8 cellular contexts compared by ENCODE assay signal in the genomic region with DNA sequence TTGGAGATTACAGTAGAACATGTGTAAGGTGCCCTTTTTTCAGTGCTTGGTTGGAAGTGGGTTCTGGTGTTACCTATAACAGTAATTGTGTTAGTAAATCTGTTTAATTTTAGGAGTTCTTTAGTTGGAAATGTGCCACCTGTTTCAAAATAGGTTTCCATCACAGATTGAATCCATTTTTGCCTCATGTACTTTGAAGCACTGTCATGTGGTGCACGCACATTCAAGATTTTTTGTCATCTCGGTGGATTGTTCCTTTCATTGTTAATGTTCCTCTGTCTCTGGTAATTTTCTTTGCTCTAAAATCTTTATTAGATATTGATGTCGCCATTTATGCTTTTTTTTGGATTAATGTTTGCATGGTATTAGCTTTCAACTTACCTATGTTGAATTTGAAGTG. TPM values are rescaled to one million over a fixed set of nuclear protein-coding genes. Genes with fewer than 3 reads are reported as not detected.
DNase-seq lines count a peak whose midpoint lies in the region; ATAC-seq and TF ChIP-seq lines count a peak whose summit lies in the region.

No MANE protein-coding gene starts in this region.

- ATAC-seq in HG03460 (IDR thresholded peaks at IDR 0.05; ENCODE audit: unreplicated experiment), result no peak
- ATAC-seq in GM18868 (IDR thresholded peaks at IDR 0.05; ENCODE audit: unreplicated experiment), result no peak

- CTCF ChIA-PET in CD8-positive, alpha-beta memory T cell (lab: Charles Lee), result no interaction called here

- peaks cover 0 to 6% of the 10 kb centered on the region in 2 donors for H3K27me3 Mint-ChIP-seq in CD8-positive, alpha-beta memory T cell
- peaks cover 20% of the 10 kb centered on the region for H3K27me3 Mint-ChIP-seq in nephron progenitor cell (ENCODE audit: low read depth, poor library complexity)

- H3K4me1 Mint-ChIP-seq in CD8-positive, alpha-beta memory T cell, result peaks cover 55 to 70% (median 68%) of the 10 kb centered on the region in 3 donors
- peaks cover 13% of the 10 kb centered on the region for H3K4me1 Mint-ChIP-seq in nephron progenitor cell

- no peak overlapping the region for H2AFZ ChIP-seq in Karpas-422 (ENCODE audit: low read length)

- peak overlapping the region in 7 of 8 donors; percentile 73 to 98 (median 93) for H3K27ac Mint-ChIP-seq in CD8-positive, alpha-beta memory T cell
- H3K27ac Mint-ChIP-seq in nephron progenitor cell, result no peak overlapping the region

- no peaks in the 10 kb centered on the region for H3K36me3 ChIP-seq in CD8-positive, alpha-beta memory T cell (ENCODE audit: insufficient read depth, low read length)
- peaks cover 8% of the 10 kb centered on the region for H3K36me3 ChIP-seq in Karpas-422 (ENCODE audit: insufficient read depth, low read length)

- H3K4me3 ChIP-seq in CD8-positive, alpha-beta memory T cell (ENCODE audit: low read length), result peak overlapping the region; percentile 59
- peak overlapping the region; percentile 97 for H3K4me3 ChIP-seq in Karpas-422 (ENCODE audit: low read length)
- peak overlapping the region; percentile 77 for H3K4me3 ChIP-seq in choroid plexus epithelial cell (ENCODE audit: low read depth, low read length)

- H4K20me1 ChIP-seq in Karpas-422 (ENCODE audit: insufficient read depth, low read depth, low read length), result peaks cover 6% of the 10 kb centered on the region; the same call in 1 of the 2 replicates

- DNase-seq in CD8-positive, alpha-beta memory T cell, result no peak
- DNase-seq in Karpas-422 (peak; percentile 73), choroid plexus epithelial cell (ENCODE audit: low read depth) (no peak), nephron progenitor cell (no peak), ACHN (no peak), DMS114 treated with DMSO at 0.1 percent for 48 hours (lab: John Stamatoyannopoulos, UW; ENCODE audit: unreplicated experiment) (no peak)

- H3K27ac ChIP-seq in CD8-positive, alpha-beta memory T cell (ENCODE audit: low read depth, low read length), result peak overlapping the region; percentile 91
- peak overlapping the region; percentile 75 for H3K27ac ChIP-seq in Karpas-422 (ENCODE audit: low read length)

- no peaks in the 10 kb centered on the region for H3K9me2 ChIP-seq in Karpas-422 (replicated peaks; ENCODE audit: insufficient read depth, low read length)

- peaks cover 12 to 19% (median 17%) of the 10 kb centered on the region in 3 donors for H3K36me3 Mint-ChIP-seq in CD8-positive, alpha-beta memory T cell
- H3K36me3 Mint-ChIP-seq in nephron progenitor cell (ENCODE audit: low read depth), result peaks cover 54% of the 10 kb centered on the region

- peaks cover 60% of the 10 kb centered on the region for H3K79me2 ChIP-seq in Karpas-422 (ENCODE audit: low read length)

- no peaks in the 10 kb centered on the region for H3K27me3 ChIP-seq in CD8-positive, alpha-beta memory T cell (ENCODE audit: insufficient read depth, low read length, poor library complexity, severe bottlenecking)
- H3K27me3 ChIP-seq in Karpas-422 (ENCODE audit: low read length), result no peaks in the 10 kb centered on the region

- in situ Hi-C loops in ACHN (cut with HindIII; ENCODE audit: low pct_ligation_motif_present, low pct_unique_long_range_greater_than_20kb, low sequenced_read_pairs), result no loop called here

- H3K9me3 Mint-ChIP-seq in CD8-positive, alpha-beta memory T cell, result no peaks in the 10 kb centered on the region
- H3K9me3 Mint-ChIP-seq in nephron progenitor cell, result peaks cover 82% of the 10 kb centered on the region

- no peaks in the 10 kb centered on the region for H3K9me3 ChIP-seq in CD8-positive, alpha-beta memory T cell (ENCODE audit: low read length)
- H3K9me3 ChIP-seq in Karpas-422 (ENCODE audit: low read length), result peaks cover 12% of the 10 kb centered on the region

- peak overlapping the region; percentile 91 to 92 (median 91) for H3K4me3 Mint-ChIP-seq in CD8-positive, alpha-beta memory T cell
- peak overlapping the region; percentile 92 for H3K4me3 Mint-ChIP-seq in nephron progenitor cell

- peaks cover 29% of the 10 kb centered on the region for H3K4me1 ChIP-seq in CD8-positive, alpha-beta memory T cell (ENCODE audit: insufficient read depth, low read length)
- peaks cover 29% of the 10 kb centered on the region for H3K4me1 ChIP-seq in Karpas-422 (ENCODE audit: low read length)

- H3K4me2 ChIP-seq in Karpas-422 (ENCODE audit: low read depth, low read length, poor library complexity, severe bottlenecking), result peak overlapping the region; percentile 89

- POLR2A ChIA-PET in CD8-positive, alpha-beta memory T cell (lab: Charles Lee), result no interaction called here

- peak overlapping the region; percentile 95 for H3K9ac ChIP-seq in Karpas-422 (ENCODE audit: low read length)

- TF ChIP-seq CTCF in choroid plexus epithelial cell (conservative IDR thresholded peaks at IDR 0.05; ENCODE audit: low read depth, low read length) (no peak), nephron progenitor cell (IDR thresholded peaks at IDR 0.05) (no peak)

RNA-seq across cellular contexts. Expression of gene ATP9B, which starts 1.3 kb away (rescaled TPM):
- 10 to 100 TPM; 22.0 to 22.4 TPM for total RNA-seq in CD8-positive, alpha-beta memory T cell
- polyA plus RNA-seq in CD8-positive, alpha-beta memory T cell, result 23.4 TPM
- 65.1 and 76.9 TPM in 2 replicates for total RNA-seq in Karpas-422 (2014; rRNA removed; shearing (Covaris generic); ENCODE audit: low replicate concordance)
